9 cellular contexts compared by ENCODE assay signal in the genomic region with DNA sequence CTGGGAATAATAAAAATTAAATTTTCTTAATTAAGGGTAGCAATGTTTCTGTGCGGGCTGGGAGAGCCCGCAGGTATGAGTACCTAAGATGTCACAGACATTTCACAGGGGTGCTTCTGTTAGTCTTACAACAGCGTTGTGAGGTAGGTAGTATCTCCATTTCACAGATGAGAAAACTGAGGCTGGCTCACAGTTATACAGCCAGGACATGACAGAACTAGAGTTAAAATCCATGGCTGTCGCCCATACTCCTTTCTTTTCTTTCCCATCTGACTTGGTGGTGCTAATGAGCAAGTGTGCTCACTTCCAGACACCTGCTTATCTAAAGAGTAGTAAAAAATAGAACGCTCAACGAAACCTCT.
"Had no signal": no experiment of that assay in that cellular context is flagged by ENCODE, and none has a peak within 500 bp of the region (broad histone marks: within the 10 kb centered on the region; RNA-seq: fewer than 3 reads in every experiment).

No MANE protein-coding gene starts in this region.

- H2AFZ ChIP-seq: neural progenitor cell had no signal

- DNase-seq: activated CD4-positive, alpha-beta memory T cell treated with anti-CD3 and anti-CD28 coated beads, Interleukin-2, amount 10 ng/mL, durations not matched to agents 7 days and 5 days; activated CD4-positive, alpha-beta T cell treated with anti-CD3 and anti-CD28 coated beads for 36 hours; activated naive CD8-positive, alpha-beta T cell treated with anti-CD3 and anti-CD28 coated beads, Interleukin-2, amount 10 ng/mL, durations not matched to agents 7 days and 5 days; activated T-cell treated with anti-CD3 and anti-CD28 coated beads, Interleukin-2, amount 50 U/mL, for 48 hours; anterior cingulate cortex; gastrocnemius medialis; WERI-Rb-1 had no signal

- H3K27me3 ChIP-seq: pancreas had no signal

- H3K4me3 ChIP-seq: gastrocnemius medialis had no signal

- H3K36me3 ChIP-seq: gastrocnemius medialis, neural progenitor cell, pancreas, WERI-Rb-1 had no signal

- H3K27ac ChIP-seq: gastrocnemius medialis, neural progenitor cell, WERI-Rb-1 had no signal

- H3K9me3 ChIP-seq: gastrocnemius medialis, pancreas had no signal
